ENCODE assay signal across 23 cellular contexts in the genomic region with DNA sequence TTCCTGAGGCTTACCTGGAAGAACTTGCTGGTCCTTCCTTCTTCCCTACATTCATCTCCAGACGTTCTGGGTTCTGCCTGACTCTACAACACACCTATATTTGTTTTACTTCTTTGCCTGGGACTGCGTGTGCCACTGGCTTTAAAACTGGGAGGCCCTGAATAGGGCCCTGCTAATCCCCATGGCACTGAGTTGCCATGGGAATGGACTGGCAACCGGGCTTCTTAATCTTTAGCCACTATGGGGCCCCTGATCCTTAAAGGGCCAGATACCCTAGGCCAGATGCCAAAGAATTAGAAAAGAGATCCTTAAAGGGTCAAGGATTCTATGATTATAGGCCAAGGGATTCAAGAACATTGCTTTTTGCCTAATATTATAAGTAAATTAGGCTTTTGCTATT. TPM values are rescaled to one million over a fixed set of nuclear protein-coding genes. Genes with fewer than 3 reads are reported as not detected.
DNase-seq lines count a peak whose midpoint lies in the region; ATAC-seq and TF ChIP-seq lines count a peak whose summit lies in the region.
"Had no signal": no experiment of that assay in that cellular context is flagged by ENCODE, and none has a peak within 500 bp of the region (broad histone marks: within the 10 kb centered on the region; RNA-seq: fewer than 3 reads in every experiment).

No MANE protein-coding gene starts in this region.

- H3K4me3 ChIP-seq in testis, result no peak overlapping the region
- H3K4me3 ChIP-seq: A549; BLaER1 treated with 17β-estradiol and CSF1 and Interleukin-3, amounts not matched to agents 10 nM and 100 nM; GM23248 had no signal

- peak; percentile 85 for DNase-seq in D341Med (ENCODE audit: low spot score)
- DNase-seq in NCI-H82 treated with DMSO at 0.1 percent for 48 hours (lab: John Stamatoyannopoulos, UW; ENCODE audit: unreplicated experiment), result peak; percentile 10
- no peak for DNase-seq in NCI-H510A treated with DMSO at 0.1 percent for 48 hours (lab: John Stamatoyannopoulos, UW)
- DNase-seq in testis, result no peak
- DNase-seq: 8988T; ACHN; AML-193; BE2C; CD4-positive, alpha-beta T cell; CD8-positive, alpha-beta memory T cell; DMS53; DMS79 treated with DMSO at 0.1 percent for 48 hours; GF-D8; GM23248; H7; HCEC 1CT had no signal

- TF ChIP-seq POLR2A in testis (IDR thresholded peaks at IDR 0.05), result no peak

- H3K27ac ChIP-seq in layer of hippocampus (ENCODE audit: low read depth, low read length) (peak overlapping the region; percentile 2), testis (no peak overlapping the region)
- H3K27ac ChIP-seq: A549; BLaER1 treated with 17β-estradiol and CSF1 and Interleukin-3, amounts not matched to agents 10 nM and 100 nM; GM23248 had no signal

- intact Hi-C loops in testis (cut with DNase I; ENCODE audit: low total_unique reads), result no loop called here

- 54 to 60% methylated on average over 3 of the region's 3 CpGs for WGBS in testis, 2 donors

- no peaks in the 10 kb centered on the region for H3K36me3 ChIP-seq in testis (ENCODE audit: low read depth, missing control alignments)
- H3K36me3 ChIP-seq: BE2C; BLaER1 treated with 17β-estradiol and CSF1 and Interleukin-3, amounts not matched to agents 10 nM and 100 nM had no signal

- no peak for ATAC-seq in GM19452 (IDR thresholded peaks at IDR 0.05; ENCODE audit: unreplicated experiment)
- ATAC-seq: A549 had no signal

- H3K9me3 ChIP-seq in testis, result no peaks in the 10 kb centered on the region
- H3K9me3 ChIP-seq: A549; BE2C; BLaER1 treated with 17β-estradiol and CSF1 and Interleukin-3, amounts not matched to agents 10 nM and 100 nM had no signal

- TF ChIP-seq CTCF in testis (IDR thresholded peaks at IDR 0.05), result no peak

- H3K27me3 ChIP-seq in layer of hippocampus (ENCODE audit: control insufficient read depth, insufficient read depth, low read length) (no peaks in the 10 kb centered on the region), testis (no peaks in the 10 kb centered on the region)
- H3K27me3 ChIP-seq: BE2C; BLaER1 treated with 17β-estradiol and CSF1 and Interleukin-3, amounts not matched to agents 10 nM and 100 nM had no signal

- no peaks in the 10 kb centered on the region for H3K4me1 ChIP-seq in testis
- H3K4me1 ChIP-seq: A549, BE2C had no signal

RNA-seq across cellular contexts. Expression of a gene that starts 24.4 kb away (rescaled TPM):
- total RNA-seq in testis, result 1 to 10 TPM; 5.7 to 6.4 TPM
- 13.4 TPM for polyA plus RNA-seq in testis (ENCODE audit: insufficient read depth, low read depth, low replicate concordance)
- total RNA-seq: CD4-positive, alpha-beta T cell; CD8-positive, alpha-beta memory T cell; G401; GM23248 had no signal
- polyA plus RNA-seq: CD14-positive monocyte; CD8-positive, alpha-beta memory T cell; GM23248 had no signal

RNA-seq across cellular contexts. Expression of a gene that starts 57.7 kb away (rescaled TPM):
- 10 to 100 TPM; 14.9 to 16.6 TPM for total RNA-seq in testis
- 26.9 TPM for polyA plus RNA-seq in testis (ENCODE audit: insufficient read depth, low read depth, low replicate concordance)
- total RNA-seq: CD4-positive, alpha-beta T cell; CD8-positive, alpha-beta memory T cell; Daoy; G401; GM23248; H7 had no signal
- polyA plus RNA-seq: A549; CD8-positive, alpha-beta memory T cell; GM23248 had no signal

Comparison
In these comparisons a context has a peak if more than half of its experiments do, and no peak if none do; other contexts are left out.
1. DNase-seq: peak in D341Med (single experiment) and NCI-H82 treated with DMSO at 0.1 percent for 48 hours (single experiment); none in NCI-H510A treated with DMSO at 0.1 percent for 48 hours (single experiment) and testis (single experiment).